Comparison of ENCODE assay signal across 8 cellular contexts in genomic region chr13:49935171-49936084, GRCh38. TPM values are rescaled to one million over a fixed set of nuclear protein-coding genes. Genes with fewer than 3 reads are reported as not detected.
A peak's percentile ranks its signal among the peaks of the same experiment; 100 is the strongest.
DNase-seq lines count a peak whose midpoint lies in the region; ATAC-seq, FAIRE-seq and TF ChIP-seq lines count a peak whose summit lies in the region.

No MANE protein-coding gene starts in this region.

- H3K27ac Mint-ChIP-seq in T-helper 17 cell: peak overlapping the region; percentile 88

- peaks cover 14% of the 10 kb centered on the region for H3K4me1 Mint-ChIP-seq in T-helper 17 cell

- peak overlapping the region; percentile 71 for H3K27ac ChIP-seq in HL-60 (replicated peaks)

- no peaks in the 10 kb centered on the region for H3K36me3 ChIP-seq in bronchial epithelial cell (ENCODE audit: control insufficient read depth, insufficient read depth, low read length)

- H3K9me3 ChIP-seq in T-helper 17 cell (ENCODE audit: control insufficient read depth, low read length, poor library complexity, severe bottlenecking): no peaks in the 10 kb centered on the region

- TF ChIP-seq CTCF in GM20000 (IDR thresholded peaks at IDR 0.05; ENCODE audit: extremely low read depth, missing control alignments): no peak
- TF ChIP-seq CTCF in HL-60 (IDR thresholded peaks at IDR 0.05; ENCODE audit: insufficient read depth, low read length): no peak
- TF ChIP-seq CTCF in bronchial epithelial cell (IDR thresholded peaks at IDR 0.05; ENCODE audit: insufficient read depth, low read length, severe bottlenecking): no peak

- peak; percentile 10 for ATAC-seq in T-helper 17 cell

- peak overlapping the region; percentile 97 for H3K4me3 Mint-ChIP-seq in T-helper 17 cell

- H3K4me3 ChIP-seq in HL-60 (replicated peaks; ENCODE audit: insufficient read depth, low read length): peak overlapping the region; percentile 96
- H3K4me3 ChIP-seq in bronchial epithelial cell (ENCODE audit: low read depth, low read length): peak overlapping the region; percentile 93

- DNase-seq in DMS114 treated with DMSO at 0.1 percent for 48 hours (lab: John Stamatoyannopoulos, UW; ENCODE audit: unreplicated experiment): peak; percentile 4
- DNase-seq in GM20000 (ENCODE audit: low spot score): peak; percentile 42
- DNase-seq in HL-60 (ENCODE audit: low read depth in 1 of 2, low spot score in 1 of 2): peak in 1 of 2 experiments; percentile 41
- DNase-seq in T-helper 17 cell: peak; percentile 9 to 22 (median 17)
- peak; percentile 82 for DNase-seq in bronchial epithelial cell (ENCODE audit: low read depth)
- peak; percentile 90 for DNase-seq in islet precursor cell
- peak; percentile 19 for DNase-seq in stimulated activated CD4-positive, alpha-beta T cell treated with anti-CD3 and anti-CD28 coated beads, Interleukin-12 subunit alpha, Interleukin-12 subunit beta, amount 100 ng/mL, for 4 hours
- DNase-seq in NCI-H510A treated with DMSO at 0.1 percent for 48 hours (lab: John Stamatoyannopoulos, UW): no peak

- H3K36me3 Mint-ChIP-seq in T-helper 17 cell (ENCODE audit: low read depth): peaks cover 2% of the 10 kb centered on the region

- H3K27me3 ChIP-seq in HL-60 (ENCODE audit: insufficient read depth, poor library complexity, severe bottlenecking): no peaks in the 10 kb centered on the region
- H3K27me3 ChIP-seq in bronchial epithelial cell (ENCODE audit: control insufficient read depth, insufficient read depth, low read length): no peaks in the 10 kb centered on the region

- no peak for FAIRE-seq in bronchial epithelial cell (lab: Jason Lieb, UNC)

- no peaks in the 10 kb centered on the region for H3K27me3 Mint-ChIP-seq in T-helper 17 cell

RNA-seq across cellular contexts. Expression of gene SPRYD7, which starts 0.7 kb away (rescaled TPM):
- total RNA-seq in T-helper 17 cell (1 to 10 TPM in 1 of 2 donors, under 1 TPM in 1; 0.99 to 3.0 TPM), bronchial epithelial cell (5.0 and 7.4 TPM in 2 replicates)
